Comparison of ENCODE assay signal across 15 cellular contexts in the genomic region with DNA sequence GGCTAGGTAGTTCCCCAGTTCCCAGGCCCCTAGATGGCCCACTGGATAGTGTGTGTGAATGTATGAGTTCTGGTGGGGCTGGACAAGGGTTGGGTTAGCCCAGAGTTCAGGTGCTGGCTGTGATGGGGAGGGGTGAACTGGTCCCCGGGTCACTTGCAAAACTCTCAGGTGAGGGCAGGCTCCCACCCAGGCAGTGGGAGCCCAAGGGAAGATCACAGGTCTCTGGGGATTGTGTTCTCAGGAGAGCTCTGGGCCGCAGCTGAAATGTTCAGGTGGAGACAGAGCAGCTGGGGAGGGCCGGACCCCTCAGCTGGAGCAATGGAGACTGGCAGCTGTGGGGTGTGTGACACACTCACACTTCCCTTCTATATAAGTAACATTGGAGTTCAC. TPM values are rescaled to one million over a fixed set of nuclear protein-coding genes. Genes with fewer than 3 reads are reported as not detected.
DNase-seq lines count a peak whose midpoint lies in the region; ATAC-seq and TF ChIP-seq lines count a peak whose summit lies in the region.
"Had no signal": no experiment of that assay in that cellular context is flagged by ENCODE, and none has a peak within 500 bp of the region (broad histone marks: within the 10 kb centered on the region; RNA-seq: fewer than 3 reads in every experiment).

No MANE protein-coding gene starts in this region.

- peaks cover 10 to 28% (median 22%) of the 10 kb centered on the region in 10 experiments for H3K4me1 ChIP-seq in BLaER1 treated with 17β-estradiol and CSF1 and Interleukin-3, amounts not matched to agents 10 nM and 100 nM
- H3K4me1 ChIP-seq in OCI-LY3 (ENCODE audit: low read length), result peaks cover 12% of the 10 kb centered on the region
- no peaks in the 10 kb centered on the region for H3K4me1 ChIP-seq in neuronal stem cell (ENCODE audit: control insufficient read depth in 2 of 2, insufficient read depth in 1 of 2, low read depth in 1 of 2, low read length in 2 of 2)
- H3K4me1 ChIP-seq in effector memory CD4-positive, alpha-beta T cell (ENCODE audit: control insufficient read depth, insufficient read depth, low read length, poor library complexity, severe bottlenecking), result peaks cover 2% of the 10 kb centered on the region
- H3K4me1 ChIP-seq: colonic mucosa had no signal

- H3K79me1 ChIP-seq in neuronal stem cell (ENCODE audit: low read depth, low read length), result no peaks in the 10 kb centered on the region

- DNase-seq in neuronal stem cell (ENCODE audit: low spot score) (no peak), NCI-H1930 (lab: John Stamatoyannopoulos, UW) (no peak), GM10248 (ENCODE audit: extremely low spot score) (no peak)
- no peak for DNase-seq in effector memory CD4-positive, alpha-beta T cell
- DNase-seq: effector memory CD8-positive, alpha-beta T cell; erythroblast; left ventricle myocardium superior; midbrain; naive thymus-derived CD4-positive, alpha-beta T cell; T-helper 9 cell had no signal

- no peaks in the 10 kb centered on the region for H4K20me1 ChIP-seq in BLaER1 treated with 17β-estradiol and CSF1 and Interleukin-3, amounts not matched to agents 10 nM and 100 nM
- no peaks in the 10 kb centered on the region for H4K20me1 ChIP-seq in OCI-LY3 (ENCODE audit: insufficient read depth, low read length)

- H2BK12ac ChIP-seq in neuronal stem cell (ENCODE audit: low read length), result no peak overlapping the region

- no peak overlapping the region for H3K4me3 ChIP-seq in BLaER1 treated with 17β-estradiol and CSF1 and Interleukin-3, amounts not matched to agents 10 nM and 100 nM
- H3K4me3 ChIP-seq in OCI-LY3 (ENCODE audit: low read length) (no peak overlapping the region), neuronal stem cell (ENCODE audit: low read length in 2 of 2) (no peak overlapping the region)
- no peak overlapping the region for H3K4me3 ChIP-seq in effector memory CD4-positive, alpha-beta T cell (ENCODE audit: insufficient read depth, low read depth, low read length, poor library complexity, severe bottlenecking)
- H3K4me3 ChIP-seq: colonic mucosa had no signal

- H3K4me2 ChIP-seq in BLaER1 treated with 17β-estradiol and CSF1 and Interleukin-3, amounts not matched to agents 10 nM and 100 nM, result peak overlapping the region; percentile 57 to 81 (median 68)
- H3K4me2 ChIP-seq in OCI-LY3 (ENCODE audit: low read length) (peak overlapping the region; percentile 53), neuronal stem cell (ENCODE audit: insufficient read depth, low read length, poor library complexity, severe bottlenecking) (no peak overlapping the region)

- no peak overlapping the region for H3K14ac ChIP-seq in neuronal stem cell (ENCODE audit: low read length)

- POLR2A ChIA-PET in GM10248 (lab: Yijun Ruan, JAX), result no interaction called here

- H3K4ac ChIP-seq in neuronal stem cell (ENCODE audit: low read length), result no peak overlapping the region

- no peaks in the 10 kb centered on the region for H3K27me3 ChIP-seq in BLaER1 treated with 17β-estradiol and CSF1 and Interleukin-3, amounts not matched to agents 10 nM and 100 nM
- H3K27me3 ChIP-seq in OCI-LY3 (ENCODE audit: low read depth, low read length), result peaks cover 5% of the 10 kb centered on the region; the same call in 1 of the 2 replicates
- H3K27me3 ChIP-seq in neuronal stem cell (ENCODE audit: control insufficient read depth in 3 of 3, insufficient read depth in 3 of 3, low read depth in 1 of 3, low read length in 3 of 3), result peaks cover 0 to 3% (median 0%) of the 10 kb centered on the region in 3 experiments
- H3K27me3 ChIP-seq in effector memory CD4-positive, alpha-beta T cell (replicated peaks; ENCODE audit: control insufficient read depth, insufficient read depth, low read length, poor library complexity, severe bottlenecking), result no peaks in the 10 kb centered on the region
- H3K27me3 ChIP-seq: colonic mucosa had no signal

- no peaks in the 10 kb centered on the region for H3K79me2 ChIP-seq in OCI-LY3 (ENCODE audit: low read length)

- no peak overlapping the region for H2BK120ac ChIP-seq in neuronal stem cell (ENCODE audit: low read depth, low read length)

- H3K9me3 ChIP-seq in BLaER1 treated with 17β-estradiol and CSF1 and Interleukin-3, amounts not matched to agents 10 nM and 100 nM (replicated peaks in 1 of 11), result peaks cover 0 to 12% (median 5%) of the 10 kb centered on the region in 11 experiments; a peak in 12 of 22 replicates
- H3K9me3 ChIP-seq in OCI-LY3 (ENCODE audit: insufficient read depth, low read length), result peaks cover 9% of the 10 kb centered on the region; the same call in 1 of the 2 replicates
- H3K9me3 ChIP-seq in neuronal stem cell (replicated peaks in 1 of 2; ENCODE audit: control insufficient read depth in 2 of 2, insufficient read depth in 1 of 2, low read depth in 1 of 2, low read length in 2 of 2), result no peaks in the 10 kb centered on the region
- H3K9me3 ChIP-seq in effector memory CD4-positive, alpha-beta T cell (ENCODE audit: control insufficient read depth, low read length), result no peaks in the 10 kb centered on the region
- H3K9me3 ChIP-seq: colonic mucosa had no signal

- H4K8ac ChIP-seq in neuronal stem cell (ENCODE audit: low read depth, low read length), result no peak overlapping the region

- peak overlapping the region in 9 of 11 experiments; percentile 6 to 75 (median 37); a peak in 14 of 22 replicates for H3K27ac ChIP-seq in BLaER1 treated with 17β-estradiol and CSF1 and Interleukin-3, amounts not matched to agents 10 nM and 100 nM
- H3K27ac ChIP-seq in OCI-LY3 (ENCODE audit: low read length) (no peak overlapping the region), neuronal stem cell (replicated peaks; ENCODE audit: low read length) (no peak overlapping the region)
- no peak overlapping the region for H3K27ac ChIP-seq in effector memory CD4-positive, alpha-beta T cell (ENCODE audit: insufficient read depth, low read length, poor library complexity, severe bottlenecking)
- H3K27ac ChIP-seq: colonic mucosa, PC-9 had no signal

- H3K36me3 ChIP-seq in BLaER1 treated with 17β-estradiol and CSF1 and Interleukin-3, amounts not matched to agents 10 nM and 100 nM, result no peaks in the 10 kb centered on the region
- H3K36me3 ChIP-seq in OCI-LY3 (replicated peaks; ENCODE audit: low read depth, low read length), result no peaks in the 10 kb centered on the region
- H3K36me3 ChIP-seq in neuronal stem cell (replicated peaks in 1 of 2; ENCODE audit: control insufficient read depth in 2 of 2, insufficient read depth in 2 of 2, low read length in 2 of 2), result no peaks in the 10 kb centered on the region
- H3K36me3 ChIP-seq in effector memory CD4-positive, alpha-beta T cell (ENCODE audit: control insufficient read depth, insufficient read depth, low read length), result no peaks in the 10 kb centered on the region
- H3K36me3 ChIP-seq: colonic mucosa had no signal

- no peak overlapping the region for H4K91ac ChIP-seq in neuronal stem cell (ENCODE audit: low read depth, low read length, poor library complexity)

- H2BK15ac ChIP-seq in neuronal stem cell (ENCODE audit: low read length), result no peak overlapping the region

- no CpG with 5 or more reads among the region's 3 CpGs for WGBS in neuronal stem cell (ENCODE audit: extremely low coverage in 2 of 2, insufficient read length in 2 of 2, insufficient replicate concordance in 1 of 2), 2 donors

- H3K9ac ChIP-seq in BLaER1 treated with 17β-estradiol and CSF1 and Interleukin-3, amounts not matched to agents 10 nM and 100 nM, result peak overlapping the region in 4 of 11 experiments; percentile 0 to 48 (median 36); a peak in 3 of 22 replicates
- no peak overlapping the region for H3K9ac ChIP-seq in OCI-LY3 (ENCODE audit: low read length)
- H3K9ac ChIP-seq in neuronal stem cell (ENCODE audit: low read depth, low read length, poor library complexity), result no peak overlapping the region

- TF ChIP-seq CTCF in OCI-LY3 (IDR thresholded peaks at IDR 0.05; ENCODE audit: low read depth, low read length) (no peak), GM10248 (IDR thresholded peaks at IDR 0.05; ENCODE audit: control extremely low read depth, extremely low read depth, low read depth, missing control alignments) (no peak)

- H2AK5ac ChIP-seq in neuronal stem cell (ENCODE audit: low read depth, low read length), result no peak overlapping the region

- no peak overlapping the region for H3K18ac ChIP-seq in neuronal stem cell (ENCODE audit: low read length)

- peak; percentile 10 for ATAC-seq in GM21390 (IDR thresholded peaks at IDR 0.05; ENCODE audit: unreplicated experiment)

- no peak overlapping the region for H3K23ac ChIP-seq in neuronal stem cell (ENCODE audit: low read depth, low read length, poor library complexity)

- CTCF ChIA-PET in GM10248 (lab: Yijun Ruan, JAX), result interaction anchor here (0.8 to 5.6 kb wide), 48 partner anchors 8 to 1139 kb away, joined by 3 to 156 read pairs (median 7); a partner anchor contains a TSS

- H2AFZ ChIP-seq in OCI-LY3 (ENCODE audit: low read depth, low read length) (peak overlapping the region; percentile 68), neuronal stem cell (ENCODE audit: low read length) (peak overlapping the region; percentile 69)

- H2BK5ac ChIP-seq in neuronal stem cell (ENCODE audit: low read length), result no peak overlapping the region

RNA-seq across cellular contexts. Expression of a gene that starts 12.8 kb away (rescaled TPM):
- 60.9 TPM for polyA plus RNA-seq in neuronal stem cell (2013, experiment 1 of 2)
- 58.8 TPM for polyA plus RNA-seq in neuronal stem cell (2013, experiment 2 of 2)

Comparison
In these comparisons a context has a peak if more than half of its experiments do, and no peak if none do; other contexts are left out.
1. H3K27ac ChIP-seq: peak in BLaER1 treated with 17β-estradiol and CSF1 and Interleukin-3, amounts not matched to agents 10 nM and 100 nM (9 of 11); none in OCI-LY3 (single experiment), neuronal stem cell (single experiment) and effector memory CD4-positive, alpha-beta T cell (single experiment).